23 cellular contexts compared by ENCODE assay signal in genomic region chr10:10315989-10316388, GRCh38.
DNase-seq lines count a peak whose midpoint lies in the region; ATAC-seq and TF ChIP-seq lines count a peak whose summit lies in the region.
"Had no signal": no experiment of that assay in that cellular context is flagged by ENCODE, and none has a peak within 500 bp of the region (broad histone marks: within the 10 kb centered on the region; RNA-seq: fewer than 3 reads in every experiment).

No MANE protein-coding gene starts in this region.

- intact Hi-C loops in sciatic nerve (cut with DNase I), result no loop called here

- H2BK5ac ChIP-seq in H9 (ENCODE audit: insufficient read length, low read length), result no peak overlapping the region

- H3K4me1 Mint-ChIP-seq in GM23338 (0 out of 3 replicates have a peak, but pooled peaks cover 2% of the 10 kb centered on the region), H9 (peaks cover 4% of the 10 kb centered on the region in 2 experiments; a peak in 3 of 4 replicates), WTC11 (peaks cover 6% of the 10 kb centered on the region)
- H3K4me1 Mint-ChIP-seq: CD14-positive monocyte; CD4-positive, alpha-beta memory T cell; CD4-positive, CD25-positive, alpha-beta regulatory T cell; CD8-positive, alpha-beta memory T cell had no signal

- H2AFZ ChIP-seq in GM23338 (no peak overlapping the region), H9 (ENCODE audit: low read length) (no peak overlapping the region)

- no CpG with 5 or more reads among the region's 1 CpG for WGBS in H9 (ENCODE audit: extremely low coverage, insufficient read length, low lambda C conversion rate)

- H3K27ac Mint-ChIP-seq in GM23338, result no peak overlapping the region
- H3K27ac Mint-ChIP-seq in H9, result no peak overlapping the region
- no peak overlapping the region for H3K27ac Mint-ChIP-seq in WTC11
- H3K27ac Mint-ChIP-seq: CD14-positive monocyte; CD4-positive, alpha-beta memory T cell; CD4-positive, CD25-positive, alpha-beta regulatory T cell; CD8-positive, alpha-beta memory T cell had no signal

- H3K56ac ChIP-seq in H9 (ENCODE audit: insufficient read length, low read depth, low read length), result no peak overlapping the region

- no peak overlapping the region for H3T11ph ChIP-seq in H9 (ENCODE audit: low read length)

- H3K27me3 ChIP-seq in GM23338 (ENCODE audit: insufficient read depth) (no peaks in the 10 kb centered on the region), H9 (ENCODE audit: insufficient read depth, low read length) (no peaks in the 10 kb centered on the region)
- H3K27me3 ChIP-seq: BE2C, BLaER1 had no signal

- no peak overlapping the region for H3K4me3 ChIP-seq in GM23338
- H3K4me3 ChIP-seq: BLaER1, GM12878 had no signal

- CTCF ChIA-PET in WTC11 (lab: Charles Lee), result no interaction called here

- no peak overlapping the region for H2BK120ac ChIP-seq in H9 (ENCODE audit: low read depth, low read length, poor library complexity, severe bottlenecking)

- DNase-seq in GM23338 (ENCODE audit: low spot score) (peak; percentile 10), H9 (no peak), WTC11 (ENCODE audit: low spot score) (no peak), sciatic nerve (ENCODE audit: low spot score) (no peak), iPS-NIHi7 (ENCODE audit: extremely low spot score) (no peak)
- DNase-seq: 8988T; ACHN; BE2C; C1 segment of cervical spinal cord; CD4-positive, alpha-beta memory T cell; CD4-positive, CD25-positive, alpha-beta regulatory T cell; CD8-positive, alpha-beta memory T cell; COR-L47; DMS 273 treated with DMSO at 0.1 percent for 48 hours; DMS153; DMS79; DND-41; EL; GDM1 had no signal

- H3K4me1 ChIP-seq in GM23338 (ENCODE audit: insufficient read depth) (no peaks in the 10 kb centered on the region), H9 (ENCODE audit: insufficient read depth, low read length) (no peaks in the 10 kb centered on the region)
- H3K4me1 ChIP-seq: BE2C, BLaER1 had no signal

- H3K9me3 Mint-ChIP-seq in GM23338 (no peaks in the 10 kb centered on the region), H9 (no peaks in the 10 kb centered on the region), WTC11 (peaks cover 3% of the 10 kb centered on the region; the same call in 1 of the 2 replicates)

- H3K18ac ChIP-seq in H9 (ENCODE audit: insufficient read length, low read depth, low read length), result no peak overlapping the region

- no peak overlapping the region for H2AK5ac ChIP-seq in H9 (ENCODE audit: insufficient read length, low read length)

- H3K36me3 ChIP-seq in GM23338 (ENCODE audit: insufficient read depth), result no peaks in the 10 kb centered on the region
- H3K36me3 ChIP-seq: BE2C, BLaER1 had no signal

- H3K23me2 ChIP-seq in H9 (ENCODE audit: insufficient read length, low read depth, low read length, poor library complexity, severe bottlenecking), result no peaks in the 10 kb centered on the region

- H3K27me3 Mint-ChIP-seq in GM23338 (ENCODE audit: insufficient read depth, low read depth, poor library complexity) (peaks cover 1% of the 10 kb centered on the region), H9 (ENCODE audit: low read depth) (no peaks in the 10 kb centered on the region), WTC11 (ENCODE audit: low read depth) (no peaks in the 10 kb centered on the region)
- H3K27me3 Mint-ChIP-seq: CD4-positive, CD25-positive, alpha-beta regulatory T cell; CD8-positive, alpha-beta memory T cell had no signal

- H2BK12ac ChIP-seq in H9 (ENCODE audit: insufficient read length, low read depth, low read length), result no peak overlapping the region

- H3K36me3 Mint-ChIP-seq in GM23338 (ENCODE audit: low read depth) (no peaks in the 10 kb centered on the region), H9 (ENCODE audit: insufficient read depth in 1 of 3, low read depth in 3 of 3) (no peaks in the 10 kb centered on the region; a peak in 1 of 7 replicates), WTC11 (no peaks in the 10 kb centered on the region)
- H3K36me3 Mint-ChIP-seq: CD14-positive monocyte; CD4-positive, alpha-beta memory T cell; CD4-positive, CD25-positive, alpha-beta regulatory T cell; CD8-positive, alpha-beta memory T cell had no signal

- H4K20me1 ChIP-seq in GM23338 (replicated peaks; ENCODE audit: insufficient read depth) (no peaks in the 10 kb centered on the region), H9 (ENCODE audit: control insufficient read depth, insufficient read depth, insufficient read length) (no peaks in the 10 kb centered on the region)
- H4K20me1 ChIP-seq: BLaER1 had no signal

- H3K14ac ChIP-seq in H9 (ENCODE audit: insufficient read depth, low read length), result no peak overlapping the region

- no peaks in the 10 kb centered on the region for H3F3A ChIP-seq in GM23338 (replicated peaks; ENCODE audit: low read depth)

- H3K27ac ChIP-seq in GM23338 (ENCODE audit: low read depth), result no peak overlapping the region
- no peak overlapping the region for H3K27ac ChIP-seq in H9 (ENCODE audit: insufficient read length, low read depth, low read length)
- H3K27ac ChIP-seq: BLaER1 had no signal

- H2BK20ac ChIP-seq in H9 (ENCODE audit: low read depth, low read length, poor library complexity, severe bottlenecking), result no peak overlapping the region

- H4K8ac ChIP-seq in H9 (replicated peaks; ENCODE audit: insufficient read length, low read depth, low read length), result no peak overlapping the region

- no peaks in the 10 kb centered on the region for H3K9me3 ChIP-seq in H9 (ENCODE audit: control insufficient read depth, low read depth, low read length)
- H3K9me3 ChIP-seq: BE2C, BLaER1 had no signal

- H3K4ac ChIP-seq in H9 (ENCODE audit: low read depth, low read length), result no peak overlapping the region

- POLR2A ChIA-PET in WTC11 (lab: Charles Lee), result no interaction called here

- no peak overlapping the region for H2BK15ac ChIP-seq in H9 (ENCODE audit: low read depth, low read length)

- H4K5ac ChIP-seq in H9 (ENCODE audit: insufficient read length, low read depth, low read length), result no peak overlapping the region

- no peaks in the 10 kb centered on the region for H3K79me2 ChIP-seq in GM23338 (replicated peaks; ENCODE audit: insufficient read depth)
- no peaks in the 10 kb centered on the region for H3K79me2 ChIP-seq in H9 (ENCODE audit: insufficient read depth, low read length)

- no peaks in the 10 kb centered on the region for H3K79me1 ChIP-seq in H9 (ENCODE audit: insufficient read depth, low read depth, low read length, poor library complexity, severe bottlenecking)

- TF ChIP-seq CTCF in GM23338 (conservative IDR thresholded peaks at IDR 0.05; ENCODE audit: low read depth in 2 of 2) (peak; percentile 28; a peak in 3 of 4 replicates), H9 (conservative IDR thresholded peaks at IDR 0.05) (peak; percentile 39; the same call in 1 of the 3 replicates), WTC11 (IDR thresholded peaks at IDR 0.05) (no peak)

- no peak overlapping the region for H3K4me2 ChIP-seq in GM23338
- H3K4me2 ChIP-seq in H9 (ENCODE audit: insufficient read depth, insufficient read length, low read length), result no peak overlapping the region
- H3K4me2 ChIP-seq: BLaER1 had no signal

- peaks cover 10% of the 10 kb centered on the region for H3K9me2 ChIP-seq in GM23338 (ENCODE audit: insufficient read depth)

- no peak overlapping the region for H3K4me3 Mint-ChIP-seq in GM23338
- H3K4me3 Mint-ChIP-seq in H9, result no peak overlapping the region
- H3K4me3 Mint-ChIP-seq in WTC11, result no peak overlapping the region
- H3K4me3 Mint-ChIP-seq: CD14-positive monocyte; CD4-positive, alpha-beta memory T cell; CD4-positive, CD25-positive, alpha-beta regulatory T cell; CD8-positive, alpha-beta memory T cell had no signal

- no peak overlapping the region for H3K23ac ChIP-seq in H9 (ENCODE audit: insufficient read length, low read depth, low read length)

- no peak overlapping the region for H3K9ac ChIP-seq in H9 (ENCODE audit: extremely low read depth, insufficient read length, low read length)
- H3K9ac ChIP-seq: BLaER1 had no signal

- ATAC-seq in GM23338 (no peak), WTC11 (peak; percentile 69; the same call in 1 of the 2 replicates), sciatic nerve (no peak), HG03469 (IDR thresholded peaks at IDR 0.05; ENCODE audit: unreplicated experiment) (no peak)
- ATAC-seq: GM12878 had no signal

- no peak overlapping the region for H4K91ac ChIP-seq in H9 (ENCODE audit: insufficient read length, low read depth, low read length)

TF ChIP-seq in GM23338, 12 proteins besides CTCF, POLR2A, EP300 and RAD21:
- TF ChIP-seq ZNF114 (CRISPR knock-in tag; IDR thresholded peaks at IDR 0.05), result no peak

TF ChIP-seq in WTC11, 78 proteins besides CTCF, POLR2A, EP300 and RAD21 (continues in another document):
- TF ChIP-seq NR1H2 (CRISPR knock-in tag; IDR thresholded peaks at IDR 0.05), result no peak
- TF ChIP-seq, protein P1, sequence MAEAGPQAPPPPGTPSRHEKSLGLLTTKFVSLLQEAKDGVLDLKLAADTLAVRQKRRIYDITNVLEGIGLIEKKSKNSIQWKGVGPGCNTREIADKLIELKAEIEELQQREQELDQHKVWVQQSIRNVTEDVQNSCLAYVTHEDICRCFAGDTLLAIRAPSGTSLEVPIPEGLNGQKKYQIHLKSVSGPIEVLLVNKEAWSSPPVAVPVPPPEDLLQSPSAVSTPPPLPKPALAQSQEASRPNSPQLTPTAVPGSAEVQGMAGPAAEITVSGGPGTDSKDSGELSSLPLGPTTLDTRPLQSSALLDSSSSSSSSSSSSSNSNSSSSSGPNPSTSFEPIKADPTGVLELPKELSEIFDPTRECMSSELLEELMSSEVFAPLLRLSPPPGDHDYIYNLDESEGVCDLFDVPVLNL (CRISPR knock-in tag; IDR thresholded peaks at IDR 0.05; ENCODE audit: borderline replicate concordance, low read depth), result no peak
- no peak for TF ChIP-seq SP1 (CRISPR knock-in tag; conservative IDR thresholded peaks at IDR 0.05)
- TF ChIP-seq ZNF317 (CRISPR knock-in tag; IDR thresholded peaks at IDR 0.05; ENCODE audit: borderline replicate concordance, low read depth), result no peak
- no peak for TF ChIP-seq TP53 (CRISPR knock-in tag; IDR thresholded peaks at IDR 0.05)
